Comparison of ENCODE assay signal across 27 cellular contexts in genomic region chr3:73235768-73236167, GRCh38.
"Had no signal": no experiment of that assay in that cellular context is flagged by ENCODE, and none has a peak within 500 bp of the region (broad histone marks: within the 10 kb centered on the region; RNA-seq: fewer than 3 reads in every experiment).

No MANE protein-coding gene starts in this region.

- H3K4me3 ChIP-seq: ascending aorta, coronary artery, dorsolateral prefrontal cortex, gastroesophageal sphincter, heart right ventricle had no signal

- H3K9me3 ChIP-seq: ascending aorta, gastroesophageal sphincter, heart right ventricle had no signal

- DNase-seq: activated CD4-positive, alpha-beta memory T cell treated with anti-CD3 and anti-CD28 coated beads, Interleukin-2, amount 10 ng/mL, durations not matched to agents 7 days and 5 days; activated CD4-positive, alpha-beta T cell treated with anti-CD3 and anti-CD28 coated beads for 36 hours; activated CD4-positive, alpha-beta T cell treated with anti-CD3 and anti-CD28 coated beads, Interleukin-2, amount 10 ng/mL, durations not matched to agents 7 days and 5 days; activated CD4-positive, alpha-beta T cell treated with anti-CD3 and anti-CD28 coated beads, Interleukin-2, amount 50 U/mL, for 4 hours; activated CD4-positive, CD25-positive, alpha-beta regulatory T cell; activated CD4-positive, CD25-positive, alpha-beta regulatory T cell treated with anti-CD3 and anti-CD28 coated beads, Interleukin-2, amount 50 U/mL, for 72 hours; activated CD8-positive, alpha-beta memory T cell treated with anti-CD3 and anti-CD28 coated beads, Interleukin-2, amount 50 U/mL, for 48 hours; activated gamma-delta T cell; activated naive CD4-positive, alpha-beta T cell; activated naive CD4-positive, alpha-beta T cell treated with anti-CD3 and anti-CD28 coated beads, Interleukin-2, amount 10 ng/mL, durations not matched to agents 7 days and 5 days; activated naive CD8-positive, alpha-beta T cell treated with anti-CD3 and anti-CD28 coated beads, Interleukin-2, amount 10 ng/mL, durations not matched to agents 7 days and 5 days; activated T-cell treated with anti-CD3 and anti-CD28 coated beads for 4 hours; activated T-cell treated with anti-CD3 and anti-CD28 coated beads, Interleukin-2, amount 50 U/mL, for 24 hours; activated T-cell treated with anti-CD3 and anti-CD28 coated beads, Interleukin-2, amount 50 U/mL, for 72 hours; brain microvascular endothelial cell; effector memory CD4-positive, alpha-beta T cell; endodermal cell; foreskin melanocyte; heart right ventricle; T-helper 1 cell; T-helper 17 cell had no signal

- H3K27me3 ChIP-seq: ascending aorta, brain microvascular endothelial cell, gastroesophageal sphincter, heart right ventricle had no signal

- H3K36me3 ChIP-seq: ascending aorta, brain microvascular endothelial cell, gastroesophageal sphincter, heart right ventricle had no signal

- H3K4me1 ChIP-seq: gastroesophageal sphincter had no signal

- H3K27ac ChIP-seq: ascending aorta, brain microvascular endothelial cell, coronary artery, gastroesophageal sphincter, heart right ventricle had no signal

- ATAC-seq: activated CD4-positive, alpha-beta T cell treated with anti-CD3 and anti-CD28 coated beads for 36 hours; activated naive CD4-positive, alpha-beta T cell treated with anti-CD3 and anti-CD28 coated beads, Interleukin-2, amount 50 U/mL, for 72 hours; activated T-cell treated with anti-CD3 and anti-CD28 coated beads, Interleukin-2, amount 50 U/mL, for 72 hours; esophagus mucosa; gastroesophageal sphincter; heart right ventricle; T-helper 17 cell had no signal
